18 cellular contexts compared by ENCODE assay signal in the genomic region with DNA sequence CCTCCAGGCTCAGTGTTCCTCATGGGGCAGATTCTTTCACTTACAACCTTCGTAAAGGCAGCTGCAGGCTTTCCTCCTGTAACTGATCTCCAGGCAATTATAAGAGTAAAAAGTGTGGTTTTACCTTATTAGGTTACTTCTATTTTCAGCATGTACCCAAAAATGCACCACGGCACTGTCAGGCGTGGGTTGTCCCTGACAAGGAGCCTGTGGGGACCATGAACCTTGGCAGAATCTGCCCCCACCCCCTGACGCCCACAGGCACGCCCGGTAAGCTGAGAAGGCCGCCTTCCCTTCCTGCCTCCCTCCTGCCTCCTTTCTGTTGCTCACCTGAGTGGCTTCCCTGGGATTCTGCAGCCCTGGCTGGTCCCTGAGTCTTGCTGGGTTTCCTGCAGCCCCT.
"Had no signal": no experiment of that assay in that cellular context is flagged by ENCODE, and none has a peak within 500 bp of the region (broad histone marks: within the 10 kb centered on the region; RNA-seq: fewer than 3 reads in every experiment).

No MANE protein-coding gene starts in this region.

- H3K4me3 Mint-ChIP-seq: dendritic cell treated with granulocyte-macrophage colony-stimulating factor and Interleukin-4, amounts not matched to agents 40 ng/mL and 50 ng/mL, for 4 days; natural killer cell; neural crest cell; stimulated activated effector memory CD8-positive, alpha-beta T cell treated with anti-CD3 and anti-CD28 coated beads, Interleukin-12 subunit alpha, Interleukin-12 subunit beta, amount 100 ng/mL, for 72 hours; type B pancreatic cell had no signal

- ATAC-seq: foreskin keratinocyte; left cardiac atrium; mucosa of descending colon; natural killer cell; pancreas; stimulated activated effector memory CD8-positive, alpha-beta T cell treated with anti-CD3 and anti-CD28 coated beads, Interleukin-12 subunit alpha, Interleukin-12 subunit beta, amount 100 ng/mL, for 72 hours; stimulated activated naive CD8-positive, alpha-beta T cell treated with anti-CD3 and anti-CD28 coated beads, Interleukin-15, Interleukin-2, amounts not matched to agents 100 U/mL and 50 U/mL, for 24 hours had no signal

- DNase-seq: erythroblast; foreskin keratinocyte; kidney; left cardiac atrium; mammary epithelial cell; mucosa of descending colon; natural killer cell; pancreas; retina; right lobe of liver; stimulated activated CD4-positive, alpha-beta T cell treated with anti-CD3 and anti-CD28 coated beads, Interleukin-4, amount 100 ng/mL, for 1 hour; stimulated activated CD8-positive, alpha-beta memory T cell treated with anti-CD3 and anti-CD28 coated beads, Interleukin-4, amount 100 ng/mL, for 48 hours; stimulated activated naive CD8-positive, alpha-beta T cell treated with anti-CD3 and anti-CD28 coated beads, Interleukin-15, Interleukin-2, amounts not matched to agents 100 U/mL and 50 U/mL, for 24 hours; thyroid gland had no signal

- H3K27me3 Mint-ChIP-seq: dendritic cell treated with granulocyte-macrophage colony-stimulating factor and Interleukin-4, amounts not matched to agents 40 ng/mL and 50 ng/mL, for 4 days had no signal

- H3K27ac Mint-ChIP-seq: dendritic cell treated with granulocyte-macrophage colony-stimulating factor and Interleukin-4, amounts not matched to agents 40 ng/mL and 50 ng/mL, for 4 days; natural killer cell; stimulated activated effector memory CD8-positive, alpha-beta T cell treated with anti-CD3 and anti-CD28 coated beads, Interleukin-12 subunit alpha, Interleukin-12 subunit beta, amount 100 ng/mL, for 72 hours; type B pancreatic cell had no signal

- H3K4me1 Mint-ChIP-seq: neural crest cell; stimulated activated effector memory CD8-positive, alpha-beta T cell treated with anti-CD3 and anti-CD28 coated beads, Interleukin-12 subunit alpha, Interleukin-12 subunit beta, amount 100 ng/mL, for 72 hours had no signal

- H3K36me3 Mint-ChIP-seq: natural killer cell; stimulated activated effector memory CD8-positive, alpha-beta T cell treated with anti-CD3 and anti-CD28 coated beads, Interleukin-12 subunit alpha, Interleukin-12 subunit beta, amount 100 ng/mL, for 72 hours; type B pancreatic cell had no signal

- H3K9me3 Mint-ChIP-seq: dendritic cell treated with granulocyte-macrophage colony-stimulating factor and Interleukin-4, amounts not matched to agents 40 ng/mL and 50 ng/mL, for 4 days; natural killer cell; neural crest cell; stimulated activated effector memory CD8-positive, alpha-beta T cell treated with anti-CD3 and anti-CD28 coated beads, Interleukin-12 subunit alpha, Interleukin-12 subunit beta, amount 100 ng/mL, for 72 hours; type B pancreatic cell had no signal
